ENCODE assay signal across 9 cellular contexts in genomic region chr15:75274509-75275107, GRCh38. TPM values are rescaled to one million over a fixed set of nuclear protein-coding genes. Genes with fewer than 3 reads are reported as not detected.
DNase-seq lines count a peak whose midpoint lies in the region; ATAC-seq and TF ChIP-seq lines count a peak whose summit lies in the region.
"Not testable (repeated sequence)": the region's sequence is repeated elsewhere in the genome, so short reads cannot be mapped to it uniquely, and the experiment has no call there.
"Had no signal": no experiment of that assay in that cellular context is flagged by ENCODE, and none has a peak within 500 bp of the region (broad histone marks: within the 10 kb centered on the region; RNA-seq: fewer than 3 reads in every experiment).

No MANE protein-coding gene starts in this region.

- DNase-seq in GM23248 (peak; percentile 52), PC-3 (peak; percentile 64), cardiac fibroblast (ENCODE audit: low read depth in 2 of 2) (peak; percentile 20 to 27), iPS DF 19.7 (ENCODE audit: low read depth, low spot score) (peak; percentile 45), psoas muscle (peak; percentile 62 to 74)
- DNase-seq in activated CD8-positive, alpha-beta memory T cell treated with anti-CD3 and anti-CD28 coated beads for 48 hours (ENCODE audit: low read depth in 2 of 3, low spot score in 2 of 3) = peak; percentile 47 to 57 (median 51)
- peak; percentile 76 to 82 for DNase-seq in stimulated activated naive CD8-positive, alpha-beta T cell treated with anti-CD3 and anti-CD28 coated beads, Interleukin-15, amount 100 ng/mL, for 72 hours

- H3K36me3 ChIP-seq in DOHH2 (ENCODE audit: control insufficient read depth, low read length); GM23248 (ENCODE audit: low read depth); PC-3 (ENCODE audit: low read depth, low read length); psoas muscle (ENCODE audit: insufficient read depth in 1 of 2, low read depth in 1 of 2): not testable (repeated sequence)

- not testable (repeated sequence) for H2AFZ ChIP-seq in GM23248; PC-3 (ENCODE audit: low read length)

- H3F3A ChIP-seq in DOHH2 (ENCODE audit: control insufficient read depth, insufficient read depth); GM23248 (ENCODE audit: insufficient read depth); PC-3 (ENCODE audit: low read length, unreplicated experiment): not testable (repeated sequence)

- not testable (repeated sequence) for H3K4me2 ChIP-seq in DOHH2 (ENCODE audit: low read length); GM23248 (ENCODE audit: unreplicated experiment); PC-3 (ENCODE audit: low read length)

- H3K27me3 ChIP-seq in DOHH2 (ENCODE audit: control insufficient read depth, low read length); GM23248 (replicated peaks; ENCODE audit: insufficient read depth); PC-3 (ENCODE audit: low read length); psoas muscle (ENCODE audit: insufficient read depth in 3 of 3, low read length in 2 of 3): not testable (repeated sequence)

- H3K27ac Mint-ChIP-seq in stimulated activated naive CD8-positive, alpha-beta T cell treated with anti-CD3 and anti-CD28 coated beads, Interleukin-15, amount 100 ng/mL, for 72 hours = peak overlapping the region; percentile 33 to 56

- not testable (repeated sequence) for H3K27ac ChIP-seq in DOHH2 (ENCODE audit: low read depth, low read length); GM23248; PC-3 (ENCODE audit: low read length); psoas muscle

- not testable (repeated sequence) for H3K9me3 Mint-ChIP-seq in stimulated activated naive CD8-positive, alpha-beta T cell treated with anti-CD3 and anti-CD28 coated beads, Interleukin-15, amount 100 ng/mL, for 72 hours

- not testable (repeated sequence) for BruUV-seq in PC-3 (replicated peaks; lab: Mats Ljungman, UMichigan)

- H3K9me3 ChIP-seq in DOHH2 (ENCODE audit: control insufficient read depth, insufficient read depth, low read length); GM23248 (ENCODE audit: low read depth); PC-3 (ENCODE audit: low read length); psoas muscle: not testable (repeated sequence)

- TF ChIP-seq CTCF in DOHH2 (IDR thresholded peaks at IDR 0.05; ENCODE audit: low read depth, low read length, poor library complexity, severe bottlenecking) = peak; percentile 47
- peak; percentile 53 for TF ChIP-seq CTCF in PC-3 (conservative IDR thresholded peaks at IDR 0.05; ENCODE audit: low read depth, low read length)
- TF ChIP-seq CTCF in cardiac fibroblast (IDR thresholded peaks at IDR 0.05; ENCODE audit: low read depth, low read length) = peak; percentile 37
- TF ChIP-seq CTCF in psoas muscle (IDR thresholded peaks at IDR 0.05) = peak; percentile 58

- H3K4me1 Mint-ChIP-seq in stimulated activated naive CD8-positive, alpha-beta T cell treated with anti-CD3 and anti-CD28 coated beads, Interleukin-15, amount 100 ng/mL, for 72 hours = not testable (repeated sequence)

- H3K4me3 ChIP-seq in DOHH2 (ENCODE audit: low read length); GM23248; PC-3 (ENCODE audit: low read length); cardiac fibroblast (replicated peaks in 1 of 2; ENCODE audit: low read depth in 2 of 2, low read length in 2 of 2); psoas muscle: not testable (repeated sequence)

- 52 to 53% methylated on average over 5 of the region's 5 CpGs for WGBS in GM23248 (ENCODE audit: low coverage in 1 of 2, low lambda C conversion rate in 2 of 2, missing lambda C conversion rate in 2 of 2), 2 experiments
- WGBS in psoas muscle, 3 donors = 57 to 65% (median 61%) methylated on average over 4 to 5 of the region's 5 CpGs

- POLR2A ChIA-PET in PC-3 (lab: Charles Lee; ENCODE audit: unreplicated experiment) = not testable (repeated sequence)

- in situ Hi-C loops in GM23248 (cut with MboI) = not testable (repeated sequence)

- CTCF ChIA-PET in PC-3 (lab: Charles Lee) = not testable (repeated sequence)

- H3K9me2 ChIP-seq in DOHH2 (replicated peaks; ENCODE audit: control insufficient read depth, low read length); GM23248 (ENCODE audit: insufficient read depth); PC-3 (replicated peaks; ENCODE audit: low read length): not testable (repeated sequence)

- not testable (repeated sequence) for H3K27me3 Mint-ChIP-seq in stimulated activated naive CD8-positive, alpha-beta T cell treated with anti-CD3 and anti-CD28 coated beads, Interleukin-15, amount 100 ng/mL, for 72 hours

- intact Hi-C loops in PC-3 (cut with micrococcal nuclease); psoas muscle (cut with DNase I): not testable (repeated sequence)

- not testable (repeated sequence) for H3K9ac ChIP-seq in GM23248; PC-3 (ENCODE audit: low read length)

- not testable (repeated sequence) for H3K4me1 ChIP-seq in DOHH2 (ENCODE audit: control insufficient read depth, low read length); GM23248 (ENCODE audit: insufficient read depth); PC-3 (ENCODE audit: insufficient read depth, low read length); psoas muscle

- ATAC-seq in PC-3 (peak; percentile 100), psoas muscle (peak; percentile 69 to 89 (median 76))
- ATAC-seq in stimulated activated naive CD8-positive, alpha-beta T cell treated with anti-CD3 and anti-CD28 coated beads, Interleukin-15, amount 100 ng/mL, for 72 hours = peak; percentile 99

- not testable (repeated sequence) for H3K4me3 Mint-ChIP-seq in stimulated activated naive CD8-positive, alpha-beta T cell treated with anti-CD3 and anti-CD28 coated beads, Interleukin-15, amount 100 ng/mL, for 72 hours

- H3K79me2 ChIP-seq in DOHH2 (ENCODE audit: control insufficient read depth, low read length); GM23248 (ENCODE audit: insufficient read depth); PC-3 (ENCODE audit: low read length): not testable (repeated sequence)

- not testable (repeated sequence) for H4K20me1 ChIP-seq in DOHH2 (ENCODE audit: control insufficient read depth, insufficient read depth, low read depth, low read length); GM23248 (ENCODE audit: insufficient read depth); PC-3 (ENCODE audit: low read length)

RNA-seq across cellular contexts. Expression of gene GOLGA6D, which starts 8.0 kb away (rescaled TPM):
- not detected in 2 replicates for total RNA-seq in GM23248 (2014; rRNA removed; shearing (Covaris generic))
- not detected in 2 replicates for polyA plus RNA-seq in GM23248 (2016; fragmentation: Nextera tagmentation; extraction: Ambion mirVana)
- total RNA-seq in PC-3 (2014; rRNA removed) = not detected in 2 replicates
- total RNA-seq in psoas muscle = not detected
- polyA plus RNA-seq in psoas muscle = under 1 TPM in 2 of 3 donors, not detected in 1; 0.01 to 0.10 TPM
- total RNA-seq: LHCN-M2 had no signal

RNA-seq across cellular contexts. Expression of gene GOLGA6C, which starts 16.5 kb away (rescaled TPM):
- not detected in 2 replicates for total RNA-seq in GM23248 (2014; rRNA removed; shearing (Covaris generic))
- not detected in 2 replicates for polyA plus RNA-seq in GM23248 (2016; fragmentation: Nextera tagmentation; extraction: Ambion mirVana)
- not detected in 2 replicates for total RNA-seq in PC-3 (2014; rRNA removed)
- not detected for total RNA-seq in psoas muscle
- under 1 TPM in 1 of 3 donors, not detected in 2; 0.05 TPM for polyA plus RNA-seq in psoas muscle
- total RNA-seq: LHCN-M2 had no signal

Comparison
In these comparisons a context has a peak if more than half of its experiments do, and no peak if none do; other contexts are left out.
1. DNase-seq: peak in every context shown above with its lines; median percentile 79 in stimulated activated naive CD8-positive, alpha-beta T cell treated with anti-CD3 and anti-CD28 coated beads, Interleukin-15, amount 100 ng/mL, for 72 hours; 68 in psoas muscle; 64 in PC-3; 52 in GM23248; 51 in activated CD8-positive, alpha-beta memory T cell treated with anti-CD3 and anti-CD28 coated beads for 48 hours; 45 in iPS DF 19.7; 24 in cardiac fibroblast.